In the genomic region with DNA sequence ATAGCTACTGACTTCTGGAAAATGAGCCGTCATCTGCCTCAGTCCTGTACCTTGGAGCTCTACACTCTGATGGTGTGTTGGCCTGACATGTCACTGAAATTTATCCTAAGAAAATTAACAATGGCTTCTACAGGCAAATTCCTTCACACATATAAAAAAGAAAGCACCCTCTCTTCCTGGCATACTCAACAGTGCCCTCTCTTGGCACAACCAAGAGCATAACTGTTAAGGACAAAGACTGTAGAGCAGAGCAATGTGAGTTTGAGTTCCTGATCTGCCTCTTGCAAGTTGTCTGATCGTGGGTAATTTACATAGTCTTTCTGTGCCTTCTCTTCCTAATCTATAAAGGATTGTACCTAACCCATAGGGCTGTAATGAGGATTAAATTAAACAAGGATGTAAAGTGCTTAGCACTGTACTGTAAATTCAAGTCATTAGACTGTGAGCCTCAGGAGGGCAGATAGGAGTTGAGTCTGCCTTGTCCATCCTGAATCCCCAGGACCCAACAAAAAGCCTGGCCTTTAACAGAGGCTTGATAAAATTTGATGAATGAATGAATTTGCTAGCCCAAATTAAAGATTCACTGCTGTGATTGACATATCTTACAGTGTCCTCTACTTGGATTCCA, we compare ENCODE assay signal across 8 cellular contexts.
A peak's percentile ranks its signal among the peaks of the same experiment; 100 is the strongest.
DNase-seq lines count a peak whose midpoint lies in the region; ATAC-seq, FAIRE-seq and TF ChIP-seq lines count a peak whose summit lies in the region.

No MANE protein-coding gene starts in this region.

- peak; percentile 67 for TF ChIP-seq CTCF in natural killer cell (IDR thresholded peaks at IDR 0.05)
- peak in 5 of 6 experiments; percentile 12 to 60 (median 52) for TF ChIP-seq CTCF in Peyer's patch (IDR thresholded peaks at IDR 0.05)
- peak in 2 of 3 experiments; percentile 63 to 74; a peak in 3 of 4 replicates for TF ChIP-seq CTCF in H1 (IDR thresholded peaks at IDR 0.05; ENCODE audit: control extremely low read depth in 1 of 3, insufficient read depth in 1 of 3, low read depth in 1 of 3, low read length in 3 of 3)

- CTCF ChIA-PET in H1 (lab: Charles Lee; ENCODE audit: partially characterized antibody) = interaction anchor here (0.5 to 3.1 kb wide), 32 partner anchors 10 to 546 kb away, joined by 3 to 27 read pairs (median 4); no protein-coding TSS in a partner anchor

- POLR2A ChIA-PET in H1 (lab: Charles Lee; ENCODE audit: partially characterized antibody) = no interaction called here

- no peak overlapping the region for H3K4me2 ChIP-seq in H1 (ENCODE audit: insufficient read depth in 1 of 2, low read depth in 2 of 2, low read length in 2 of 2)

- no peak overlapping the region for H4K8ac ChIP-seq in H1 (ENCODE audit: extremely low read depth, insufficient read depth, low read length)

- no peaks in the 10 kb centered on the region for H3K27me3 ChIP-seq in Peyer's patch
- H3K27me3 ChIP-seq in H1 (replicated peaks in 1 of 4; ENCODE audit: control insufficient read depth in 3 of 4, extremely low read depth in 1 of 4, insufficient read depth in 3 of 4, low read length in 3 of 4) = no peaks in the 10 kb centered on the region; a peak in 1 of 7 replicates

- no peak overlapping the region for H3K27ac Mint-ChIP-seq in natural killer cell
- no peak overlapping the region for H3K27ac Mint-ChIP-seq in natural killer cell treated with Interleukin-12 subunit alpha and Interleukin-12 subunit beta and Interleukin-15 and Interleukin-18, amount 100 ng/mL, for 72 hours
- H3K27ac Mint-ChIP-seq in stimulated activated naive CD8-positive, alpha-beta T cell treated with anti-CD3 and anti-CD28 coated beads, Interleukin-15, Interleukin-2, amounts not matched to agents 100 ng/mL and 50 ng/mL, for 24 hours = peak overlapping the region; percentile 39

- no peak overlapping the region for H3K14ac ChIP-seq in H1 (ENCODE audit: insufficient read length)

- H3K4me3 ChIP-seq in Peyer's patch (no peak overlapping the region), H1 (ENCODE audit: extremely low read depth in 1 of 4, insufficient read depth in 2 of 4, low read depth in 3 of 4, low read length in 4 of 4) (no peak overlapping the region)

- H3K4me1 Mint-ChIP-seq in natural killer cell = peaks cover 8 to 17% of the 10 kb centered on the region in 2 donors
- H3K4me1 Mint-ChIP-seq in natural killer cell treated with Interleukin-12 subunit alpha and Interleukin-12 subunit beta and Interleukin-15 and Interleukin-18, amount 100 ng/mL, for 72 hours (ENCODE audit: low read depth in 2 of 2) = peaks cover 10 to 14% of the 10 kb centered on the region in 2 donors
- peaks cover 4% of the 10 kb centered on the region for H3K4me1 Mint-ChIP-seq in stimulated activated naive CD8-positive, alpha-beta T cell treated with anti-CD3 and anti-CD28 coated beads, Interleukin-15, Interleukin-2, amounts not matched to agents 100 ng/mL and 50 ng/mL, for 24 hours (ENCODE audit: low read depth)

- no peak overlapping the region for H3K56ac ChIP-seq in H1 (replicated peaks; ENCODE audit: insufficient read length, low read depth, low read length)

- H3K27me3 Mint-ChIP-seq in natural killer cell (ENCODE audit: low read depth in 2 of 2) = peaks cover 21 to 44% of the 10 kb centered on the region in 2 donors
- peaks cover 21 to 35% of the 10 kb centered on the region in 2 donors for H3K27me3 Mint-ChIP-seq in natural killer cell treated with Interleukin-12 subunit alpha and Interleukin-12 subunit beta and Interleukin-15 and Interleukin-18, amount 100 ng/mL, for 72 hours
- peaks cover 35% of the 10 kb centered on the region for H3K27me3 Mint-ChIP-seq in stimulated activated naive CD8-positive, alpha-beta T cell treated with anti-CD3 and anti-CD28 coated beads, Interleukin-15, Interleukin-2, amounts not matched to agents 100 ng/mL and 50 ng/mL, for 24 hours

- no peak overlapping the region for H2BK15ac ChIP-seq in H1 (ENCODE audit: low read length)

- H4K20me1 ChIP-seq in H1 (replicated peaks in 1 of 2; ENCODE audit: control insufficient read depth in 1 of 2, insufficient read depth in 2 of 2, low read length in 2 of 2) = no peaks in the 10 kb centered on the region

- H2AFZ ChIP-seq in H1 (ENCODE audit: low read length) = peak overlapping the region; percentile 90; the same call in 1 of the 2 replicates

- WGBS in H1 (ENCODE audit: extremely low coverage in 1 of 2, insufficient coverage in 1 of 2, insufficient read length in 1 of 2, insufficient replicate concordance in 2 of 2, low coverage in 1 of 2, low lambda C conversion rate in 2 of 2, missing lambda C conversion rate in 1 of 2), 2 experiments = 67% methylated on average over 2 of the region's 2 CpGs; no CpG with 5 or more reads in 1 of the 2 experiments

- TF ChIP-seq POLR2A in Peyer's patch (IDR thresholded peaks at IDR 0.05) (no peak), H1 (IDR thresholded peaks at IDR 0.05; ENCODE audit: control extremely low read depth in 1 of 2, low read depth in 2 of 2, low read length in 2 of 2) (no peak)

- H3K9me3 Mint-ChIP-seq in natural killer cell = no peaks in the 10 kb centered on the region
- no peaks in the 10 kb centered on the region for H3K9me3 Mint-ChIP-seq in natural killer cell treated with Interleukin-12 subunit alpha and Interleukin-12 subunit beta and Interleukin-15 and Interleukin-18, amount 100 ng/mL, for 72 hours
- no peaks in the 10 kb centered on the region for H3K9me3 Mint-ChIP-seq in stimulated activated naive CD8-positive, alpha-beta T cell treated with anti-CD3 and anti-CD28 coated beads, Interleukin-15, Interleukin-2, amounts not matched to agents 100 ng/mL and 50 ng/mL, for 24 hours

- ATAC-seq in natural killer cell (peak; percentile 64 to 91 (median 83)), HG03196 (IDR thresholded peaks at IDR 0.05; ENCODE audit: unreplicated experiment) (no peak), GM18502 (IDR thresholded peaks at IDR 0.05; ENCODE audit: poor library complexity, unreplicated experiment) (no peak), GM21737 (IDR thresholded peaks at IDR 0.05; ENCODE audit: unreplicated experiment) (no peak)
- ATAC-seq in natural killer cell treated with Interleukin-12 subunit alpha and Interleukin-12 subunit beta and Interleukin-15 and Interleukin-18, amount 100 ng/mL, for 72 hours = no peak

- H4K91ac ChIP-seq in H1 (replicated peaks; ENCODE audit: insufficient read length, low read length) = no peak overlapping the region

- H3K4ac ChIP-seq in H1 (replicated peaks; ENCODE audit: insufficient read length, low read depth, low read length) = no peak overlapping the region

- H3K36me3 Mint-ChIP-seq in natural killer cell = no peaks in the 10 kb centered on the region
- H3K36me3 Mint-ChIP-seq in natural killer cell treated with Interleukin-12 subunit alpha and Interleukin-12 subunit beta and Interleukin-15 and Interleukin-18, amount 100 ng/mL, for 72 hours = peaks cover 4% of the 10 kb centered on the region
- no peaks in the 10 kb centered on the region for H3K36me3 Mint-ChIP-seq in stimulated activated naive CD8-positive, alpha-beta T cell treated with anti-CD3 and anti-CD28 coated beads, Interleukin-15, Interleukin-2, amounts not matched to agents 100 ng/mL and 50 ng/mL, for 24 hours (ENCODE audit: low read depth)

- H3K36me3 ChIP-seq in Peyer's patch = no peaks in the 10 kb centered on the region
- H3K36me3 ChIP-seq in H1 (ENCODE audit: control insufficient read depth in 2 of 4, insufficient read depth in 4 of 4, low read length in 3 of 4) = no peaks in the 10 kb centered on the region

- no peak overlapping the region for H2AK5ac ChIP-seq in H1 (ENCODE audit: low read depth, low read length)

- no peak overlapping the region for H3K4me3 Mint-ChIP-seq in natural killer cell
- H3K4me3 Mint-ChIP-seq in natural killer cell treated with Interleukin-12 subunit alpha and Interleukin-12 subunit beta and Interleukin-15 and Interleukin-18, amount 100 ng/mL, for 72 hours = no peak overlapping the region
- no peak overlapping the region for H3K4me3 Mint-ChIP-seq in stimulated activated naive CD8-positive, alpha-beta T cell treated with anti-CD3 and anti-CD28 coated beads, Interleukin-15, Interleukin-2, amounts not matched to agents 100 ng/mL and 50 ng/mL, for 24 hours

- no peak overlapping the region for H3K18ac ChIP-seq in H1 (ENCODE audit: extremely low read depth, low read length)

- H3K79me1 ChIP-seq in H1 (ENCODE audit: low read depth, low read length) = no peaks in the 10 kb centered on the region

- FAIRE-seq in H1 (lab: Jason Lieb, UNC) = peak; percentile 76

- no peak overlapping the region for H3K9ac ChIP-seq in H1 (replicated peaks in 1 of 4; ENCODE audit: extremely low read depth in 1 of 4, low read depth in 3 of 4, low read length in 3 of 4)

- no peak for TF ChIP-seq EP300 in H1 (IDR thresholded peaks at IDR 0.05; ENCODE audit: borderline replicate concordance in 1 of 2, low read depth in 2 of 2, low read length in 2 of 2)

- peak; percentile 37 to 66 for TF ChIP-seq RAD21 in H1 (IDR thresholded peaks at IDR 0.05 in 1 of 2, conservative IDR thresholded peaks at IDR 0.05 in 1 of 2; ENCODE audit: low read depth in 2 of 2, low read length in 2 of 2)

- no peak overlapping the region for H2BK20ac ChIP-seq in H1 (ENCODE audit: low read length)

- H3K4me1 ChIP-seq in Peyer's patch (no peaks in the 10 kb centered on the region), H1 (replicated peaks in 1 of 4; ENCODE audit: control insufficient read depth in 3 of 4, insufficient read depth in 4 of 4, low read length in 3 of 4) (peaks cover 0 to 3% (median 0%) of the 10 kb centered on the region in 4 experiments; a peak in 1 of 7 replicates)

- no peaks in the 10 kb centered on the region for H3K9me3 ChIP-seq in Peyer's patch
- H3K9me3 ChIP-seq in H1 (ENCODE audit: insufficient read depth in 2 of 2, low read depth in 1 of 2, low read length in 1 of 2) = no peaks in the 10 kb centered on the region

- DNase-seq in natural killer cell (no peak), Peyer's patch (no peak), H1 (ENCODE audit: low read depth in 1 of 2, low spot score in 2 of 2) (peak in 1 of 2 experiments; percentile 49)
- DNase-seq in natural killer cell treated with Interleukin-12 subunit alpha and Interleukin-12 subunit beta and Interleukin-15 and Interleukin-18, amount 100 ng/mL, for 72 hours (ENCODE audit: low spot score) = no peak

- no peak overlapping the region for H2BK5ac ChIP-seq in H1 (ENCODE audit: low read depth, low read length)

- H2BK120ac ChIP-seq in H1 (replicated peaks; ENCODE audit: low read depth, low read length) = no peak overlapping the region

- H3K79me2 ChIP-seq in H1 (ENCODE audit: control insufficient read depth in 1 of 2, insufficient read depth in 2 of 2, low read length in 2 of 2) = no peaks in the 10 kb centered on the region

- intact Hi-C loops in natural killer cell (cut with micrococcal nuclease) = loop anchor here (5.0 kb wide), 3 partner anchors 86 to 301 kb away; partner anchors contain the start of gene RUNX3

- no peak overlapping the region for H3K27ac ChIP-seq in Peyer's patch
- no peak overlapping the region for H3K27ac ChIP-seq in H1 (ENCODE audit: low read depth, low read length)

- H3K23ac ChIP-seq in H1 (ENCODE audit: insufficient read length) = no peak overlapping the region

- no peaks in the 10 kb centered on the region for H3K23me2 ChIP-seq in H1 (ENCODE audit: low read depth, low read length)

- H2BK12ac ChIP-seq in H1 (ENCODE audit: low read depth, low read length) = no peak overlapping the region

- H4K5ac ChIP-seq in H1 (ENCODE audit: insufficient read length, low read depth, low read length) = no peak overlapping the region

TF ChIP-seq in H1, 55 proteins besides CTCF, POLR2A, EP300 and RAD21 (continues in another document):
- 0 out of 2 replicates have a peak, but pooled peaks have one; percentile 13 for TF ChIP-seq YY1 (IDR thresholded peaks at IDR 0.05; ENCODE audit: low read depth, low read length)

Comparison
In these comparisons a context has a peak if more than half of its experiments do, and no peak if none do; other contexts are left out.
1. ATAC-seq: peak in natural killer cell (3 of 3); none in natural killer cell treated with Interleukin-12 subunit alpha and Interleukin-12 subunit beta and Interleukin-15 and Interleukin-18, amount 100 ng/mL, for 72 hours (0 of 2), HG03196 (single experiment), GM18502 (single experiment) and GM21737 (single experiment).
2. Peak in every context shown above with its lines, with median percentiles within 50 percentile points of each other: CTCF ChIP-seq.